8 cellular contexts compared by ENCODE assay signal in genomic region chrX:131987252-131987651, GRCh38. TPM values are rescaled to one million over a fixed set of nuclear protein-coding genes. Genes with fewer than 3 reads are reported as not detected.
DNase-seq lines count a peak whose midpoint lies in the region; ATAC-seq and TF ChIP-seq lines count a peak whose summit lies in the region.

No MANE protein-coding gene starts in this region.

- peaks cover 8% of the 10 kb centered on the region for H3K9me3 Mint-ChIP-seq in activated naive CD4-positive, alpha-beta T cell treated with anti-CD3 and anti-CD28 coated beads, Interleukin-2, amount 10 ng/mL, durations not matched to agents 7 days and 5 days
- H3K9me3 Mint-ChIP-seq in T-helper 2 cell treated with Interferon-gamma antibody and Interleukin-4, amounts not matched to agents 5 μg/mL and 100 μg/mL, for 36 hours = peaks cover 3% of the 10 kb centered on the region

- CTCF ChIA-PET in activated naive CD4-positive, alpha-beta T cell treated with anti-CD3 and anti-CD28 coated beads, Interleukin-2, amount 10 ng/mL, durations not matched to agents 7 days and 5 days (lab: Charles Lee) = no interaction called here

- intact Hi-C loops in upper lobe of right lung (cut with DNase I) (no loop called here), head of caudate nucleus (cut with DNase I) (no loop called here)

- H3K36me3 ChIP-seq in upper lobe of right lung = no peaks in the 10 kb centered on the region

- DNase-seq in activated naive CD4-positive, alpha-beta T cell treated with anti-CD3 and anti-CD28 coated beads, Interleukin-2, amount 10 ng/mL, durations not matched to agents 7 days and 5 days = peak; percentile 24
- DNase-seq in activated naive CD4-positive, alpha-beta T cell treated with anti-CD3 and anti-CD28 coated beads, Interleukin-2, amount 50 U/mL, for 16 hours = no peak
- no peak for DNase-seq in T-helper 2 cell treated with Interferon-gamma antibody and Interleukin-4, amounts not matched to agents 5 μg/mL and 100 μg/mL, for 36 hours (ENCODE audit: low spot score)
- DNase-seq in upper lobe of right lung (no peak), DMS153 treated with DMSO at 0.1 percent for 48 hours (lab: John Stamatoyannopoulos, UW; ENCODE audit: unreplicated experiment) (no peak), NCI-H2227 (lab: John Stamatoyannopoulos, UW; ENCODE audit: unreplicated experiment) (no peak), head of caudate nucleus (no peak)

- H3K4me1 ChIP-seq in upper lobe of right lung = no peaks in the 10 kb centered on the region

- H3K4me3 Mint-ChIP-seq in activated naive CD4-positive, alpha-beta T cell treated with anti-CD3 and anti-CD28 coated beads, Interleukin-2, amount 10 ng/mL, durations not matched to agents 7 days and 5 days = peak overlapping the region; percentile 48
- H3K4me3 Mint-ChIP-seq in T-helper 2 cell treated with Interferon-gamma antibody and Interleukin-4, amounts not matched to agents 5 μg/mL and 100 μg/mL, for 36 hours = peak overlapping the region; percentile 72

- no peaks in the 10 kb centered on the region for H3K9me3 ChIP-seq in upper lobe of right lung

- peak overlapping the region; percentile 11 for H3K27ac ChIP-seq in upper lobe of right lung

- ATAC-seq in HG03108 (IDR thresholded peaks at IDR 0.05; ENCODE audit: unreplicated experiment) (peak; percentile 95), upper lobe of right lung (peak; percentile 49)

- TF ChIP-seq CTCF in upper lobe of right lung (IDR thresholded peaks at IDR 0.05) = no peak

- H3K27me3 Mint-ChIP-seq in activated naive CD4-positive, alpha-beta T cell treated with anti-CD3 and anti-CD28 coated beads, Interleukin-2, amount 10 ng/mL, durations not matched to agents 7 days and 5 days = peaks cover 3% of the 10 kb centered on the region
- H3K27me3 Mint-ChIP-seq in T-helper 2 cell treated with Interferon-gamma antibody and Interleukin-4, amounts not matched to agents 5 μg/mL and 100 μg/mL, for 36 hours (ENCODE audit: low read depth) = no peaks in the 10 kb centered on the region

- peaks cover 50% of the 10 kb centered on the region for H3K4me1 Mint-ChIP-seq in activated naive CD4-positive, alpha-beta T cell treated with anti-CD3 and anti-CD28 coated beads, Interleukin-2, amount 10 ng/mL, durations not matched to agents 7 days and 5 days
- H3K4me1 Mint-ChIP-seq in T-helper 2 cell treated with Interferon-gamma antibody and Interleukin-4, amounts not matched to agents 5 μg/mL and 100 μg/mL, for 36 hours (ENCODE audit: low read depth) = peaks cover 33% of the 10 kb centered on the region

- peaks cover 16% of the 10 kb centered on the region for H3K36me3 Mint-ChIP-seq in activated naive CD4-positive, alpha-beta T cell treated with anti-CD3 and anti-CD28 coated beads, Interleukin-2, amount 10 ng/mL, durations not matched to agents 7 days and 5 days
- H3K36me3 Mint-ChIP-seq in T-helper 2 cell treated with Interferon-gamma antibody and Interleukin-4, amounts not matched to agents 5 μg/mL and 100 μg/mL, for 36 hours (ENCODE audit: low read depth) = peaks cover 1% of the 10 kb centered on the region

- H3K4me3 ChIP-seq in upper lobe of right lung = no peak overlapping the region

- peak overlapping the region; percentile 96 for H3K27ac Mint-ChIP-seq in activated naive CD4-positive, alpha-beta T cell treated with anti-CD3 and anti-CD28 coated beads, Interleukin-2, amount 10 ng/mL, durations not matched to agents 7 days and 5 days
- H3K27ac Mint-ChIP-seq in T-helper 2 cell treated with Interferon-gamma antibody and Interleukin-4, amounts not matched to agents 5 μg/mL and 100 μg/mL, for 36 hours = peak overlapping the region; percentile 98

- H3K27me3 ChIP-seq in upper lobe of right lung = no peaks in the 10 kb centered on the region

RNA-seq across cellular contexts. Expression of gene STK26, which starts 35.9 kb away (rescaled TPM):
- total RNA-seq in upper lobe of right lung = 12.2 TPM
